ENCODE assay signal across 1 cellular context in genomic region chr22:49825944-49826602, GRCh38.
TF ChIP-seq lines count a peak whose summit lies in the region.

No MANE protein-coding gene starts in this region.

TF ChIP-seq in GM23338, 12 proteins besides CTCF, POLR2A, EP300 and RAD21 (continued from another document):
- no peak for TF ChIP-seq ZNF462 (CRISPR knock-in tag; IDR thresholded peaks at IDR 0.05)
